ENCODE assay signal across 1 cellular context in the genomic region with DNA sequence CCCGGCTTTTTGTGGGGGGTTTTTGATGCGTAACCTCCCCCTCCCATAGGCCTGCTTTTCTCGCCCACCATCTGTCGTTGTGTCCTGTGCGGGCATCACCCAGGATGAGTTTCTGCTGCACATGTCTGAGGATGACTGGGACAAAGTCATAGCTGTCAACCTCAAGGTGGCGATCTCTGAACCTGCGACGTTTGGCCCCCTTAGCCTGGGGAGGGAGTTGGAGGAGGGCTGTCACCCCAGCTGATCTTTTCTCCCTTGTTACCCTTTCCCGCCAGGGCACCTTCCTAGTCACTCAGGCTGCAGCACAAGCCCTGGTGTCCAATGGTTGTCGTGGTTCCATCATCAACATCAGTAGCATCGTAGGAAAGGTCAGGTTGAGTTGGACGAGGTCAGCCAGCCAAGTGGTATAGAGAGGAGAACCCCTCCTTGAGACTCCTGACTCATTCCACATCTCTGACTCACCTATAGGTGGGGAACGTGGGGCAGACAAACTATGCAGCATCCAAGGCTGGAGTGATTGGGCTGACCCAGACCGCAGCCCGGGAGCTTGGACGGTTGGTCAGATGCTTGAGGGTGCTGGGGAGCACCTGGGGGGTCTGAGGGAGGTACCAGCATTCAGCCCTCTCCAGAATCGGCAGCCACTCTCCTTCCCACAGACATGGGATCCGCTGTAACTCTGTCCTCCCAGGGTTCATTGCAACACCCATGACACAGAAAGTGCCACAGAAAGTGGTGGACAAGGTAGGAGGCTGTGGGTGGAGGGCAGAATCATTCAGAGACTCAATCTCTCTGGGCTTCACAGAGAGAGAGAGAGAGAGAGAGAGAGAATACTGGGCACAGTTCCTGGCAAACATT.
A peak's percentile ranks its signal among the peaks of the same experiment; 100 is the strongest.
TF ChIP-seq lines count a peak whose summit lies in the region.

No MANE protein-coding gene starts in this region.

TF ChIP-seq in HEK293, 187 proteins besides CTCF, POLR2A, EP300 and RAD21 (continued from another document and continues in another):
- TF ChIP-seq PRDM4 (tag by site-specific recombination; IDR thresholded peaks at IDR 0.05), result no peak
- TF ChIP-seq GFI1B (tag by site-specific recombination; IDR thresholded peaks at IDR 0.05), result no peak
- TF ChIP-seq, protein P1, sequence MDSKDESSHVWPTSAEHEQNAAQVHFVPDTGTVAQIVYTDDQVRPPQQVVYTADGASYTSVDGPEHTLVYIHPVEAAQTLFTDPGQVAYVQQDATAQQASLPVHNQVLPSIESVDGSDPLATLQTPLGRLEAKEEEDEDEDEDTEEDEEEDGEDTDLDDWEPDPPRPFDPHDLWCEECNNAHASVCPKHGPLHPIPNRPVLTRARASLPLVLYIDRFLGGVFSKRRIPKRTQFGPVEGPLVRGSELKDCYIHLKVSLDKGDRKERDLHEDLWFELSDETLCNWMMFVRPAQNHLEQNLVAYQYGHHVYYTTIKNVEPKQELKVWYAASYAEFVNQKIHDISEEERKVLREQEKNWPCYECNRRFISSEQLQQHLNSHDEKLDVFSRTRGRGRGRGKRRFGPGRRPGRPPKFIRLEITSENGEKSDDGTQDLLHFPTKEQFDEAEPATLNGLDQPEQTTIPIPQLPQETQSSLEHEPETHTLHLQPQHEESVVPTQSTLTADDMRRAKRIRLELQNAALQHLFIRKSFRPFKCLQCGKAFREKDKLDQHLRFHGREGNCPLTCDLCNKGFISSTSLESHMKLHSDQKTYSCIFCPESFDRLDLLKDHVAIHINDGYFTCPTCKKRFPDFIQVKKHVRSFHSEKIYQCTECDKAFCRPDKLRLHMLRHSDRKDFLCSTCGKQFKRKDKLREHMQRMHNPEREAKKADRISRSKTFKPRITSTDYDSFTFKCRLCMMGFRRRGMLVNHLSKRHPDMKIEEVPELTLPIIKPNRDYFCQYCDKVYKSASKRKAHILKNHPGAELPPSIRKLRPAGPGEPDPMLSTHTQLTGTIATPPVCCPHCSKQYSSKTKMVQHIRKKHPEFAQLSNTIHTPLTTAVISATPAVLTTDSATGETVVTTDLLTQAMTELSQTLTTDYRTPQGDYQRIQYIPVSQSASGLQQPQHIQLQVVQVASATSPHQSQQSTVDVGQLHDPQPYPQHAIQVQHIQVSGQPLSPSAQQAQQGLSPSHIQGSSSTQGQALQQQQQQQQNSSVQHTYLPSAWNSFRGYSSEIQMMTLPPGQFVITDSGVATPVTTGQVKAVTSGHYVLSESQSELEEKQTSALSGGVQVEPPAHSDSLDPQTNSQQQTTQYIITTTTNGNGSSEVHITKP (tag by site-specific recombination; IDR thresholded peaks at IDR 0.05), result peak; percentile 62
- peak; percentile 82 for TF ChIP-seq GLIS1 (tag by site-specific recombination; IDR thresholded peaks at IDR 0.05)
- TF ChIP-seq ZNF513 (tag by site-specific recombination; IDR thresholded peaks at IDR 0.05), result no peak
- TF ChIP-seq ZNF10 (tag by site-specific recombination; IDR thresholded peaks at IDR 0.05), result no peak
- TF ChIP-seq ZNF610 (tag by site-specific recombination; IDR thresholded peaks at IDR 0.05; ENCODE audit: borderline replicate concordance), result no peak
- TF ChIP-seq, protein P2, sequence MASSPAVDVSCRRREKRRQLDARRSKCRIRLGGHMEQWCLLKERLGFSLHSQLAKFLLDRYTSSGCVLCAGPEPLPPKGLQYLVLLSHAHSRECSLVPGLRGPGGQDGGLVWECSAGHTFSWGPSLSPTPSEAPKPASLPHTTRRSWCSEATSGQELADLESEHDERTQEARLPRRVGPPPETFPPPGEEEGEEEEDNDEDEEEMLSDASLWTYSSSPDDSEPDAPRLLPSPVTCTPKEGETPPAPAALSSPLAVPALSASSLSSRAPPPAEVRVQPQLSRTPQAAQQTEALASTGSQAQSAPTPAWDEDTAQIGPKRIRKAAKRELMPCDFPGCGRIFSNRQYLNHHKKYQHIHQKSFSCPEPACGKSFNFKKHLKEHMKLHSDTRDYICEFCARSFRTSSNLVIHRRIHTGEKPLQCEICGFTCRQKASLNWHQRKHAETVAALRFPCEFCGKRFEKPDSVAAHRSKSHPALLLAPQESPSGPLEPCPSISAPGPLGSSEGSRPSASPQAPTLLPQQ (tag by site-specific recombination; IDR thresholded peaks at IDR 0.05), result no peak
- no peak for TF ChIP-seq ZNF114 (tag by site-specific recombination; IDR thresholded peaks at IDR 0.05)
- no peak for TF ChIP-seq ZNF623 (tag by site-specific recombination; IDR thresholded peaks at IDR 0.05)
- peak; percentile 82 for TF ChIP-seq EGR2 (tag by site-specific recombination; IDR thresholded peaks at IDR 0.05; ENCODE audit: low read depth)
- TF ChIP-seq ZNF223 (tag by site-specific recombination; IDR thresholded peaks at IDR 0.05), result no peak
- peak; percentile 69 for TF ChIP-seq ZNF600 (tag by site-specific recombination; IDR thresholded peaks at IDR 0.05)
- TF ChIP-seq SALL2 (tag by site-specific recombination; IDR thresholded peaks at IDR 0.05; ENCODE audit: borderline replicate concordance), result no peak
- no peak for TF ChIP-seq ZNF558 (tag by site-specific recombination; IDR thresholded peaks at IDR 0.05)
- TF ChIP-seq ZNF394 (tag by site-specific recombination; IDR thresholded peaks at IDR 0.05; ENCODE audit: borderline replicate concordance), result peak; percentile 27; the same call in 1 of the 2 replicates
- TF ChIP-seq, protein P3, sequence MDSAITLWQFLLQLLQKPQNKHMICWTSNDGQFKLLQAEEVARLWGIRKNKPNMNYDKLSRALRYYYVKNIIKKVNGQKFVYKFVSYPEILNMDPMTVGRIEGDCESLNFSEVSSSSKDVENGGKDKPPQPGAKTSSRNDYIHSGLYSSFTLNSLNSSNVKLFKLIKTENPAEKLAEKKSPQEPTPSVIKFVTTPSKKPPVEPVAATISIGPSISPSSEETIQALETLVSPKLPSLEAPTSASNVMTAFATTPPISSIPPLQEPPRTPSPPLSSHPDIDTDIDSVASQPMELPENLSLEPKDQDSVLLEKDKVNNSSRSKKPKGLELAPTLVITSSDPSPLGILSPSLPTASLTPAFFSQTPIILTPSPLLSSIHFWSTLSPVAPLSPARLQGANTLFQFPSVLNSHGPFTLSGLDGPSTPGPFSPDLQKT (IDR thresholded peaks at IDR 0.05; ENCODE audit: borderline replicate concordance, low read depth, low read length), result no peak
- TF ChIP-seq ZNF596 (tag by site-specific recombination; IDR thresholded peaks at IDR 0.05), result peak; percentile 54
- no peak for TF ChIP-seq ZNF354C (tag by site-specific recombination; IDR thresholded peaks at IDR 0.05; ENCODE audit: borderline replicate concordance, low read depth)
- TF ChIP-seq ZNF157 (tag by site-specific recombination; IDR thresholded peaks at IDR 0.05), result no peak
- no peak for TF ChIP-seq ZBTB11 (tag by site-specific recombination; conservative IDR thresholded peaks at IDR 0.05; ENCODE audit: low read depth)
- TF ChIP-seq ZNF48 (tag by site-specific recombination; IDR thresholded peaks at IDR 0.05), result no peak
- no peak for TF ChIP-seq YY2 (tag by site-specific recombination; IDR thresholded peaks at IDR 0.05)
- TF ChIP-seq HOXD13 (CRISPR knock-in tag; IDR thresholded peaks at IDR 0.05; ENCODE audit: borderline replicate concordance), result no peak
- 0 out of 2 replicates have a peak, but pooled peaks have one; percentile 12 for TF ChIP-seq BCL11A (tag by site-specific recombination; IDR thresholded peaks at IDR 0.05; ENCODE audit: low read depth)
- TF ChIP-seq AEBP2 (tag by site-specific recombination; IDR thresholded peaks at IDR 0.05; ENCODE audit: borderline replicate concordance), result no peak
- TF ChIP-seq ZIC2 (tag by site-specific recombination; IDR thresholded peaks at IDR 0.05), result no peak
- TF ChIP-seq ZNF704 (tag by site-specific recombination; IDR thresholded peaks at IDR 0.05), result no peak
- TF ChIP-seq MZF1 (tag by site-specific recombination; IDR thresholded peaks at IDR 0.05; ENCODE audit: borderline replicate concordance), result no peak
- TF ChIP-seq ZNF76 (tag by site-specific recombination; IDR thresholded peaks at IDR 0.05; ENCODE audit: borderline replicate concordance, low read depth), result peak; percentile 51
- TF ChIP-seq ZNF549 (tag by site-specific recombination; IDR thresholded peaks at IDR 0.05), result no peak
- no peak for TF ChIP-seq ZNF416 (tag by site-specific recombination; IDR thresholded peaks at IDR 0.05)
- no peak for TF ChIP-seq ZNF585B (tag by site-specific recombination; IDR thresholded peaks at IDR 0.05)
- no peak for TF ChIP-seq MYNN (tag by site-specific recombination; IDR thresholded peaks at IDR 0.05; ENCODE audit: borderline replicate concordance)
- TF ChIP-seq ZNF391 (tag by site-specific recombination; IDR thresholded peaks at IDR 0.05; ENCODE audit: borderline replicate concordance, low read depth), result peak; percentile 54; the same call in 1 of the 2 replicates
- no peak for TF ChIP-seq ZBTB48 (tag by site-specific recombination; IDR thresholded peaks at IDR 0.05)
